8 cellular contexts compared by ENCODE assay signal in the genomic region with DNA sequence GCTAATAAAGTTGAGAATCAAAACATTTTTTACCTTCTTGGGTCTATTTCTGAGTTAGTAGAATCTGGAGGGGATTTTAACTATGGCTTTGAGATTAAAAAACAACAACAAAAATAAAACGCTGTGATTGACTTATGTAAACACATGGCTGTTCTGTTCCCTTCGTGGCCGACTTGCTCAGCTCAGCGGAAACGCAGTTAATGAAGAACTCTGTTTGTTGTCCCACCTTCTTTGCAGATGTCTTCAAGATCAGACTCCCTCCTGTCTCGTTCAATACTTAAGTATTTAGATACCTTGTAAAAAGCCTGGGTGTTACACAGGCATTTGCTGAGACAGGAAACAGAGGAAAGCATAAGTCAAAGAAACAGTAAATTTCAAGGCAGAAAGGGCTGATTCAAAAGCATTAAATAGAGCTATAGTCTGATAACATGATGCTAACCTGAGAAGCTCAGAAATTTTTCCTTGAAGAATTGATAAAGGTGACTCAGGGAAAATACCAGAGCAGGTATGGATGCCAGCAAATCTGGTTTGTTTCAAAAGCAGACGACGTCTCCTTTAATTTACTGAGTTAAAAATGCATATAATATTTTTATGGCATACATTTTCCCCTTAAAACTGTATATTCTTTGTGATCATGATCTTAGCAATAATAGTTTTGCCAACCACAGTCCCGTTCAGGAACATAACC. TPM values are rescaled to one million over a fixed set of nuclear protein-coding genes. Genes with fewer than 3 reads are reported as not detected.
A peak's percentile ranks its signal among the peaks of the same experiment; 100 is the strongest.
DNase-seq lines count a peak whose midpoint lies in the region; ATAC-seq and TF ChIP-seq lines count a peak whose summit lies in the region.

No MANE protein-coding gene starts in this region.

- DNase-seq in activated T-cell treated with anti-CD3 and anti-CD28 coated beads, Interleukin-2, amount 50 U/mL, for 24 hours: no peak
- DNase-seq in activated T-cell treated with anti-CD3 and anti-CD28 coated beads, Interleukin-2, amount 50 U/mL, for 48 hours: no peak
- DNase-seq in esophagus squamous epithelium (lab: John Stamatoyannopoulos, UW) (no peak), posterior vena cava (ENCODE audit: low spot score) (no peak), EL (no peak)
- DNase-seq in stimulated activated naive B cell treated with anti-CD40 and anti-IgM and Interleukin-4, amounts not matched to agents 10 μg/mL and 1 μg/mL and 100 μg/mL, for 72 hours: no peak

- no peaks in the 10 kb centered on the region for H3K9me3 Mint-ChIP-seq in activated T-cell treated with anti-CD3 and anti-CD28 coated beads, Interleukin-2, amount 50 U/mL, for 24 hours
- peaks cover 4 to 6% of the 10 kb centered on the region in 2 donors for H3K9me3 Mint-ChIP-seq in stimulated activated naive B cell treated with anti-CD40 and anti-IgM and Interleukin-4, amounts not matched to agents 10 μg/mL and 1 μg/mL and 100 μg/mL, for 72 hours

- H3K27ac ChIP-seq in OCI-LY1 (ENCODE audit: low read depth, low read length, poor library complexity, severe bottlenecking) (peak overlapping the region; percentile 91), esophagus squamous epithelium (peak overlapping the region; percentile 77 to 89 (median 83))

- peaks cover 33% of the 10 kb centered on the region for H3K4me1 Mint-ChIP-seq in activated T-cell treated with anti-CD3 and anti-CD28 coated beads, Interleukin-2, amount 50 U/mL, for 24 hours (ENCODE audit: low read depth)
- H3K4me1 Mint-ChIP-seq in stimulated activated naive B cell treated with anti-CD40 and anti-IgM and Interleukin-4, amounts not matched to agents 10 μg/mL and 1 μg/mL and 100 μg/mL, for 72 hours: peaks cover 21 to 42% of the 10 kb centered on the region in 2 donors

- 28 to 33% methylated on average over 9 of the region's 9 CpGs for WGBS in esophagus squamous epithelium, 2 donors

- peak overlapping the region; percentile 99 for H2AFZ ChIP-seq in OCI-LY1 (ENCODE audit: low read length)

- no peaks in the 10 kb centered on the region for H4K20me1 ChIP-seq in OCI-LY1 (ENCODE audit: insufficient read depth, low read length)

- no peaks in the 10 kb centered on the region for H3K9me3 ChIP-seq in OCI-LY1 (ENCODE audit: low read length)
- no peaks in the 10 kb centered on the region for H3K9me3 ChIP-seq in esophagus squamous epithelium

- peak overlapping the region; percentile 84 for H3K27ac Mint-ChIP-seq in activated T-cell treated with anti-CD3 and anti-CD28 coated beads, Interleukin-2, amount 50 U/mL, for 24 hours
- peak overlapping the region; percentile 90 for H3K27ac Mint-ChIP-seq in stimulated activated naive B cell treated with anti-CD40 and anti-IgM and Interleukin-4, amounts not matched to agents 10 μg/mL and 1 μg/mL and 100 μg/mL, for 72 hours

- no peak overlapping the region for H3K4me3 Mint-ChIP-seq in activated T-cell treated with anti-CD3 and anti-CD28 coated beads, Interleukin-2, amount 50 U/mL, for 24 hours
- H3K4me3 Mint-ChIP-seq in stimulated activated naive B cell treated with anti-CD40 and anti-IgM and Interleukin-4, amounts not matched to agents 10 μg/mL and 1 μg/mL and 100 μg/mL, for 72 hours: peak overlapping the region; percentile 57 to 61

- H3K4me3 ChIP-seq in OCI-LY1 (ENCODE audit: low read depth, low read length, poor library complexity, severe bottlenecking): peak overlapping the region; percentile 34
- H3K4me3 ChIP-seq in esophagus squamous epithelium: no peak overlapping the region

- TF ChIP-seq POLR2A in esophagus squamous epithelium (IDR thresholded peaks at IDR 0.05): no peak

- no peak for TF ChIP-seq CTCF in OCI-LY1 (IDR thresholded peaks at IDR 0.05; ENCODE audit: low read length)
- TF ChIP-seq CTCF in esophagus squamous epithelium (IDR thresholded peaks at IDR 0.05): no peak

- ATAC-seq in stimulated activated naive B cell treated with anti-CD40 and anti-IgM and Interleukin-4, amounts not matched to agents 10 μg/mL and 1 μg/mL and 100 μg/mL, for 72 hours (replicated peaks): no peak
- no peak for ATAC-seq in GM21367 (IDR thresholded peaks at IDR 0.05; ENCODE audit: unreplicated experiment)

- H3K9ac ChIP-seq in OCI-LY1 (ENCODE audit: low read length): peak overlapping the region; percentile 55

- H3K79me2 ChIP-seq in OCI-LY1 (ENCODE audit: insufficient read depth, low read length): no peaks in the 10 kb centered on the region

- H3K4me2 ChIP-seq in OCI-LY1 (ENCODE audit: low read length): peak overlapping the region; percentile 64

- intact Hi-C loops in esophagus squamous epithelium (cut with DNase I) (no loop called here), posterior vena cava (cut with DNase I) (no loop called here)

- no peaks in the 10 kb centered on the region for H3K36me3 ChIP-seq in OCI-LY1 (ENCODE audit: insufficient read depth, low read length)
- no peaks in the 10 kb centered on the region for H3K36me3 ChIP-seq in esophagus squamous epithelium

- no peaks in the 10 kb centered on the region for H3K9me2 ChIP-seq in OCI-LY1 (ENCODE audit: low read depth, low read length)

- H3F3A ChIP-seq in OCI-LY1 (ENCODE audit: insufficient read depth, low read length): no peaks in the 10 kb centered on the region

- H3K27me3 ChIP-seq in OCI-LY1 (ENCODE audit: insufficient read depth, low read length) (no peaks in the 10 kb centered on the region), esophagus squamous epithelium (no peaks in the 10 kb centered on the region)

- peaks cover 37% of the 10 kb centered on the region for H3K4me1 ChIP-seq in OCI-LY1 (ENCODE audit: insufficient read depth, low read length, severe bottlenecking)
- H3K4me1 ChIP-seq in esophagus squamous epithelium: peaks cover 0 to 59% (median 32%) of the 10 kb centered on the region in 3 donors

- H3K27me3 Mint-ChIP-seq in activated T-cell treated with anti-CD3 and anti-CD28 coated beads, Interleukin-2, amount 50 U/mL, for 24 hours: no peaks in the 10 kb centered on the region
- H3K27me3 Mint-ChIP-seq in stimulated activated naive B cell treated with anti-CD40 and anti-IgM and Interleukin-4, amounts not matched to agents 10 μg/mL and 1 μg/mL and 100 μg/mL, for 72 hours: no peaks in the 10 kb centered on the region

- no peaks in the 10 kb centered on the region for H3K36me3 Mint-ChIP-seq in activated T-cell treated with anti-CD3 and anti-CD28 coated beads, Interleukin-2, amount 50 U/mL, for 24 hours (ENCODE audit: low read depth)
- H3K36me3 Mint-ChIP-seq in stimulated activated naive B cell treated with anti-CD40 and anti-IgM and Interleukin-4, amounts not matched to agents 10 μg/mL and 1 μg/mL and 100 μg/mL, for 72 hours: peaks cover 0 to 4% of the 10 kb centered on the region in 2 donors

RNA-seq across cellular contexts. Expression of gene POLI, which starts 21.7 kb away (rescaled TPM):
- 10 to 100 TPM in 2 of 4 donors, 1 to 10 TPM in 2; 5.0 to 24.2 (median 9.7) TPM for total RNA-seq in esophagus squamous epithelium
- 10 to 100 TPM; 31.6 to 35.1 TPM for total RNA-seq in posterior vena cava

RNA-seq across cellular contexts. Expression of gene MBD2, which starts 23.2 kb away (rescaled TPM):
- 10 to 100 TPM; 38.2 to 48.4 (median 46.3) TPM for total RNA-seq in esophagus squamous epithelium
- total RNA-seq in posterior vena cava: 10 to 100 TPM; 70.8 to 84.0 TPM
